ENCODE assay signal across 10 cellular contexts in genomic region chr19:6947745-6948144, GRCh38.
DNase-seq lines count a peak whose midpoint lies in the region; ATAC-seq and TF ChIP-seq lines count a peak whose summit lies in the region.
"Had no signal": no experiment of that assay in that cellular context is flagged by ENCODE, and none has a peak within 500 bp of the region (broad histone marks: within the 10 kb centered on the region; RNA-seq: fewer than 3 reads in every experiment).

No MANE protein-coding gene starts in this region.

- 0% methylated on average over 5 of the region's 5 CpGs for WGBS in GM23248 (ENCODE audit: low coverage in 1 of 2, low lambda C conversion rate in 2 of 2, missing lambda C conversion rate in 2 of 2), 2 experiments

- H3K27me3 ChIP-seq in A673 (replicated peaks; ENCODE audit: insufficient read depth, low read depth, low read length, poor library complexity) (no peaks in the 10 kb centered on the region), GM23248 (replicated peaks; ENCODE audit: insufficient read depth) (no peaks in the 10 kb centered on the region), SJCRH30 (no peaks in the 10 kb centered on the region), fibroblast of lung (ENCODE audit: control insufficient read depth, insufficient read depth, low read length) (no peaks in the 10 kb centered on the region)

- CTCF ChIA-PET in A673 (lab: Charles Lee), result no interaction called here

- H3K79me2 ChIP-seq in GM23248 (ENCODE audit: insufficient read depth) (no peaks in the 10 kb centered on the region), fibroblast of lung (ENCODE audit: control insufficient read depth, insufficient read depth, low read length) (no peaks in the 10 kb centered on the region)

- peak overlapping the region; percentile 68 for H3K4me2 ChIP-seq in GM23248 (ENCODE audit: unreplicated experiment)
- no peak overlapping the region for H3K4me2 ChIP-seq in fibroblast of lung (ENCODE audit: extremely low read depth, insufficient read depth, low read length)

- no peaks in the 10 kb centered on the region for H4K20me1 ChIP-seq in GM23248 (ENCODE audit: insufficient read depth)
- H4K20me1 ChIP-seq in fibroblast of lung (ENCODE audit: control insufficient read depth, extremely low read depth, insufficient read depth, low read length), result no peaks in the 10 kb centered on the region

- POLR2A ChIA-PET in A673 (lab: Charles Lee; ENCODE audit: low non-redundant PET), result interaction anchor here (0.6 kb wide), 1 partner anchor 394 kb away, joined by 3 read pairs; no protein-coding TSS in a partner anchor

- H2AFZ ChIP-seq in GM23248 (peak overlapping the region; percentile 41; the same call in 1 of the 2 replicates), fibroblast of lung (ENCODE audit: low read length) (no peak overlapping the region)

- H3K9me3 ChIP-seq in A673 (ENCODE audit: low read depth, low read length, poor library complexity, severe bottlenecking), result no peaks in the 10 kb centered on the region
- H3K9me3 ChIP-seq in GM23248 (ENCODE audit: low read depth), result no peaks in the 10 kb centered on the region
- no peaks in the 10 kb centered on the region for H3K9me3 ChIP-seq in SJCRH30 (replicated peaks)
- no peaks in the 10 kb centered on the region for H3K9me3 ChIP-seq in fibroblast of lung (ENCODE audit: control insufficient read depth, insufficient read depth, low read depth, low read length)

- no peaks in the 10 kb centered on the region for H3F3A ChIP-seq in GM23248 (ENCODE audit: insufficient read depth)

- H3K4me1 ChIP-seq in A673 (ENCODE audit: insufficient read depth, low read length, poor library complexity, severe bottlenecking) (peaks cover 13% of the 10 kb centered on the region), GM23248 (ENCODE audit: insufficient read depth) (peaks cover 13% of the 10 kb centered on the region), SJCRH30 (no peaks in the 10 kb centered on the region), fibroblast of lung (ENCODE audit: control insufficient read depth, extremely low read depth, insufficient read depth, low read length) (no peaks in the 10 kb centered on the region)

- no peak for ATAC-seq in GM21526 (IDR thresholded peaks at IDR 0.05; ENCODE audit: low FRiP score, unreplicated experiment)

- no peak overlapping the region for H3K9ac ChIP-seq in GM23248
- no peak overlapping the region for H3K9ac ChIP-seq in fibroblast of lung (ENCODE audit: insufficient read depth, low read length)

- peak; percentile 89 for DNase-seq in A673 (ENCODE audit: low spot score)
- DNase-seq in GM23248, result peak; percentile 76
- peak; percentile 6 to 10 for DNase-seq in SJCRH30
- DNase-seq in fibroblast of lung (ENCODE audit: low read depth in 2 of 2), result peak; percentile 2 to 29
- DNase-seq in occipital lobe (lab: John Stamatoyannopoulos, UW), result no peak
- no peak for DNase-seq in NAMALWA (ENCODE audit: low spot score)
- no peak for DNase-seq in activated gamma-delta T cell treated with Interleukin-2 at 50 U/mL for 16 hours
- DNase-seq: DMS79, NCI-H2107 had no signal

- no peak overlapping the region for H3K27ac ChIP-seq in A673 (ENCODE audit: low read depth, low read length, poor library complexity, severe bottlenecking)
- H3K27ac ChIP-seq in GM23248, result no peak overlapping the region
- H3K27ac ChIP-seq in SJCRH30, result no peak overlapping the region
- H3K27ac ChIP-seq in fibroblast of lung (ENCODE audit: insufficient read depth, low read length), result no peak overlapping the region

- in situ Hi-C loops in GM23248 (cut with MboI), result no loop called here

- H3K36me3 ChIP-seq in A673 (ENCODE audit: insufficient read depth, low read length, poor library complexity, severe bottlenecking) (no peaks in the 10 kb centered on the region), GM23248 (ENCODE audit: low read depth) (no peaks in the 10 kb centered on the region), SJCRH30 (no peaks in the 10 kb centered on the region), fibroblast of lung (ENCODE audit: control insufficient read depth, insufficient read depth, low read length) (no peaks in the 10 kb centered on the region)

- no peak overlapping the region for H3K4me3 ChIP-seq in A673 (ENCODE audit: low read depth, low read length, poor library complexity, severe bottlenecking)
- no peak overlapping the region for H3K4me3 ChIP-seq in GM23248
- H3K4me3 ChIP-seq in SJCRH30, result no peak overlapping the region
- no peak overlapping the region for H3K4me3 ChIP-seq in fibroblast of lung (replicated peaks in 1 of 4; ENCODE audit: control extremely low read depth in 1 of 4, insufficient read depth in 1 of 4, low read depth in 3 of 4, low read length in 4 of 4)

- BruUV-seq in A673 (replicated peaks; lab: Mats Ljungman, UMichigan), result no TSS peak

- TF ChIP-seq CTCF in A673 (conservative IDR thresholded peaks at IDR 0.05; ENCODE audit: low read depth, low read length), result no peak
- TF ChIP-seq CTCF in fibroblast of lung (conservative IDR thresholded peaks at IDR 0.05 in 1 of 2, IDR thresholded peaks at IDR 0.05 in 1 of 2; ENCODE audit: low read depth in 1 of 2, low read length in 2 of 2), result no peak

- H3K9me2 ChIP-seq in GM23248 (ENCODE audit: insufficient read depth), result no peaks in the 10 kb centered on the region

- intact Hi-C loops in A673 (cut with micrococcal nuclease; ENCODE audit: unreplicated experiment), result no loop called here

Comparison
In these comparisons a context has a peak if more than half of its experiments do, and no peak if none do; other contexts are left out.
1. DNase-seq: peak in A673 (single experiment), GM23248 (single experiment), SJCRH30 (2 of 2) and fibroblast of lung (2 of 2); none in occipital lobe (single experiment), NAMALWA (single experiment) and activated gamma-delta T cell treated with Interleukin-2 at 50 U/mL for 16 hours (single experiment).